8 cellular contexts compared by ENCODE assay signal in the genomic region with DNA sequence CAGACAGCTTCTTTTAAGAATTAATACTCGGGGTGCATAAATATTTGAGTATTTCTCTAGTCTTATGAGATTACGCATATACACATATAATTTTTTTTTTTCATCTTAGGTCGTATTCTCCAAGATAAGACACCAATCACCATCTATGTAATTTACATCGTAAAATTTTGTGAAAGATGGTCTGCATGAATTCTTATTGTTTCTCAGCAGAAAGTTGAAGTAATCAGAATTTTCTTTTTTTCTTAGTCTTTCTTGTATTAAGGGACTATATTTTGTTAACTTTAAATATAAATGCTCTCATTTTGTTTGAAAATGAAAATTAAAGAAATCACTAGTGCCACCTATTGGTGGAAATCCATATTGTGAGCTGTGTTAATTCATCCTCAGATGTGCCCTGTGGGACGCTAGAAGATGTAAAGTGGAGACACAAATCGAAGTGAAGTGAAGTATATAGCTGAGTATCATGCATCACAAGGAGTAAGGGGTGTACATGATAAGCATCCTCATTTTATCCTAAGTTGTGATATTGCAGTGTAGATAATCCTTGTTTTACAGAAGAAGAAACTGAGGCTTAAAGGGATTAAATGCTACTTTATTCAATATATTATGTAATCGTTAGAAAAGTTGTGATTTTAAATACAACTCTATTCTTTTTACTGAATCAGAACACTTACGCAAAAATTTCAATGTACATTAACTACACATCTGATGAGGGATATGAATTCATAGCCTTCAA.
DNase-seq lines count a peak whose midpoint lies in the region; ATAC-seq and TF ChIP-seq lines count a peak whose summit lies in the region.

No MANE protein-coding gene starts in this region.

- no peak overlapping the region for H3K27ac Mint-ChIP-seq in WTC11

- in situ Hi-C loops in G401 (cut with HindIII; ENCODE audit: low sequenced_read_pairs) = no loop called here

- H3K4me3 ChIP-seq in effector memory CD4-positive, alpha-beta T cell (ENCODE audit: insufficient read depth, low read depth, low read length, poor library complexity, severe bottlenecking) = no peak overlapping the region

- no peak overlapping the region for H3K4me3 Mint-ChIP-seq in WTC11

- peak; percentile 12 for DNase-seq in G401 (ENCODE audit: low spot score)
- peak; percentile 3 for DNase-seq in HuH-7.5 (ENCODE audit: low spot score)
- no peak for DNase-seq in WTC11 (ENCODE audit: low spot score)
- DNase-seq in kidney tubule cell (ENCODE audit: low spot score) = peak; percentile 37
- no peak for DNase-seq in effector memory CD4-positive, alpha-beta T cell
- no peak for DNase-seq in stimulated activated CD4-positive, alpha-beta T cell treated with anti-CD3 and anti-CD28 coated beads, Interleukin-4, amount 100 ng/mL, for 4 hours
- DNase-seq in NK-92 (lab: John Stamatoyannopoulos, UW; ENCODE audit: unreplicated experiment) = no peak

- no peaks in the 10 kb centered on the region for H3K36me3 ChIP-seq in effector memory CD4-positive, alpha-beta T cell (ENCODE audit: control insufficient read depth, insufficient read depth, low read length)

- no peak overlapping the region for H3K27ac ChIP-seq in effector memory CD4-positive, alpha-beta T cell (ENCODE audit: insufficient read depth, low read length, poor library complexity, severe bottlenecking)

- ATAC-seq in WTC11 = no peak
- ATAC-seq in HG02981 (IDR thresholded peaks at IDR 0.05; ENCODE audit: unreplicated experiment) = no peak

- POLR2A ChIA-PET in WTC11 (lab: Charles Lee) = no interaction called here

- H3K9me3 ChIP-seq in effector memory CD4-positive, alpha-beta T cell (ENCODE audit: control insufficient read depth, low read length) = no peaks in the 10 kb centered on the region

- no peaks in the 10 kb centered on the region for H3K27me3 ChIP-seq in effector memory CD4-positive, alpha-beta T cell (replicated peaks; ENCODE audit: control insufficient read depth, insufficient read depth, low read length, poor library complexity, severe bottlenecking)

- CTCF ChIA-PET in WTC11 (lab: Charles Lee) = interaction anchor here (0.6 to 1.0 kb wide), 3 partner anchors 15 to 162 kb away, joined by 3 to 4 read pairs (median 3); no protein-coding TSS in a partner anchor

- H3K4me1 ChIP-seq in effector memory CD4-positive, alpha-beta T cell (ENCODE audit: control insufficient read depth, insufficient read depth, low read length, poor library complexity, severe bottlenecking) = no peaks in the 10 kb centered on the region

- H3K9me3 Mint-ChIP-seq in WTC11 = peaks cover 43% of the 10 kb centered on the region

- peaks cover 4% of the 10 kb centered on the region; the same call in 1 of the 2 replicates for H3K27me3 Mint-ChIP-seq in WTC11 (ENCODE audit: low read depth)

- peak; percentile 18; the same call in 1 of the 2 replicates for TF ChIP-seq CTCF in WTC11 (IDR thresholded peaks at IDR 0.05)

- H3K36me3 Mint-ChIP-seq in WTC11 = peaks cover 33% of the 10 kb centered on the region

- no peaks in the 10 kb centered on the region for H3K4me1 Mint-ChIP-seq in WTC11

TF ChIP-seq in WTC11, 78 proteins besides CTCF, POLR2A, EP300 and RAD21:
- TF ChIP-seq, protein P1, sequence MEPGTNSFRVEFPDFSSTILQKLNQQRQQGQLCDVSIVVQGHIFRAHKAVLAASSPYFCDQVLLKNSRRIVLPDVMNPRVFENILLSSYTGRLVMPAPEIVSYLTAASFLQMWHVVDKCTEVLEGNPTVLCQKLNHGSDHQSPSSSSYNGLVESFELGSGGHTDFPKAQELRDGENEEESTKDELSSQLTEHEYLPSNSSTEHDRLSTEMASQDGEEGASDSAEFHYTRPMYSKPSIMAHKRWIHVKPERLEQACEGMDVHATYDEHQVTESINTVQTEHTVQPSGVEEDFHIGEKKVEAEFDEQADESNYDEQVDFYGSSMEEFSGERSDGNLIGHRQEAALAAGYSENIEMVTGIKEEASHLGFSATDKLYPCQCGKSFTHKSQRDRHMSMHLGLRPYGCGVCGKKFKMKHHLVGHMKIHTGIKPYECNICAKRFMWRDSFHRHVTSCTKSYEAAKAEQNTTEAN (CRISPR knock-in tag; IDR thresholded peaks at IDR 0.05) = no peak
- TF ChIP-seq ZBTB21 (CRISPR knock-in tag; IDR thresholded peaks at IDR 0.05; ENCODE audit: borderline replicate concordance) = no peak
- no peak for TF ChIP-seq ZNF138 (CRISPR knock-in tag; conservative IDR thresholded peaks at IDR 0.05)
- no peak for TF ChIP-seq TEAD1 (CRISPR knock-in tag; IDR thresholded peaks at IDR 0.05)
- TF ChIP-seq KAT7 (CRISPR knock-in tag; IDR thresholded peaks at IDR 0.05; ENCODE audit: borderline replicate concordance) = no peak
- no peak for TF ChIP-seq NFATC4 (CRISPR knock-in tag; IDR thresholded peaks at IDR 0.05)
- TF ChIP-seq, protein P2, sequence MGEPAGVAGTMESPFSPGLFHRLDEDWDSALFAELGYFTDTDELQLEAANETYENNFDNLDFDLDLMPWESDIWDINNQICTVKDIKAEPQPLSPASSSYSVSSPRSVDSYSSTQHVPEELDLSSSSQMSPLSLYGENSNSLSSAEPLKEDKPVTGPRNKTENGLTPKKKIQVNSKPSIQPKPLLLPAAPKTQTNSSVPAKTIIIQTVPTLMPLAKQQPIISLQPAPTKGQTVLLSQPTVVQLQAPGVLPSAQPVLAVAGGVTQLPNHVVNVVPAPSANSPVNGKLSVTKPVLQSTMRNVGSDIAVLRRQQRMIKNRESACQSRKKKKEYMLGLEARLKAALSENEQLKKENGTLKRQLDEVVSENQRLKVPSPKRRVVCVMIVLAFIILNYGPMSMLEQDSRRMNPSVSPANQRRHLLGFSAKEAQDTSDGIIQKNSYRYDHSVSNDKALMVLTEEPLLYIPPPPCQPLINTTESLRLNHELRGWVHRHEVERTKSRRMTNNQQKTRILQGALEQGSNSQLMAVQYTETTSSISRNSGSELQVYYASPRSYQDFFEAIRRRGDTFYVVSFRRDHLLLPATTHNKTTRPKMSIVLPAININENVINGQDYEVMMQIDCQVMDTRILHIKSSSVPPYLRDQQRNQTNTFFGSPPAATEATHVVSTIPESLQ (CRISPR knock-in tag; IDR thresholded peaks at IDR 0.05) = no peak
- TF ChIP-seq, protein P3, sequence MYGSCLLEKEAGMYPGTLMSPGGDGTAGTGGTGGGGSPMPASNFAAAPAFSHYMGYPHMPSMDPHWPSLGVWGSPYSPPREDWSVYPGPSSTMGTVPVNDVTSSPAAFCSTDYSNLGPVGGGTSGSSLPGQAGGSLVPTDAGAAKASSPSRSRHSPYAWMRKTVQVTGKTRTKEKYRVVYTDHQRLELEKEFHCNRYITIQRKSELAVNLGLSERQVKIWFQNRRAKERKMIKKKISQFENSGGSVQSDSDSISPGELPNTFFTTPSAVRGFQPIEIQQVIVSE (CRISPR knock-in tag; IDR thresholded peaks at IDR 0.05; ENCODE audit: borderline replicate concordance) = no peak
- TF ChIP-seq SMAD4 (CRISPR knock-in tag; IDR thresholded peaks at IDR 0.05) = no peak
- TF ChIP-seq, protein P4, sequence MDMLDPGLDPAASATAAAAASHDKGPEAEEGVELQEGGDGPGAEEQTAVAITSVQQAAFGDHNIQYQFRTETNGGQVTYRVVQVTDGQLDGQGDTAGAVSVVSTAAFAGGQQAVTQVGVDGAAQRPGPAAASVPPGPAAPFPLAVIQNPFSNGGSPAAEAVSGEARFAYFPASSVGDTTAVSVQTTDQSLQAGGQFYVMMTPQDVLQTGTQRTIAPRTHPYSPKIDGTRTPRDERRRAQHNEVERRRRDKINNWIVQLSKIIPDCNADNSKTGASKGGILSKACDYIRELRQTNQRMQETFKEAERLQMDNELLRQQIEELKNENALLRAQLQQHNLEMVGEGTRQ (CRISPR knock-in tag; IDR thresholded peaks at IDR 0.05) = no peak
- TF ChIP-seq, protein P5, sequence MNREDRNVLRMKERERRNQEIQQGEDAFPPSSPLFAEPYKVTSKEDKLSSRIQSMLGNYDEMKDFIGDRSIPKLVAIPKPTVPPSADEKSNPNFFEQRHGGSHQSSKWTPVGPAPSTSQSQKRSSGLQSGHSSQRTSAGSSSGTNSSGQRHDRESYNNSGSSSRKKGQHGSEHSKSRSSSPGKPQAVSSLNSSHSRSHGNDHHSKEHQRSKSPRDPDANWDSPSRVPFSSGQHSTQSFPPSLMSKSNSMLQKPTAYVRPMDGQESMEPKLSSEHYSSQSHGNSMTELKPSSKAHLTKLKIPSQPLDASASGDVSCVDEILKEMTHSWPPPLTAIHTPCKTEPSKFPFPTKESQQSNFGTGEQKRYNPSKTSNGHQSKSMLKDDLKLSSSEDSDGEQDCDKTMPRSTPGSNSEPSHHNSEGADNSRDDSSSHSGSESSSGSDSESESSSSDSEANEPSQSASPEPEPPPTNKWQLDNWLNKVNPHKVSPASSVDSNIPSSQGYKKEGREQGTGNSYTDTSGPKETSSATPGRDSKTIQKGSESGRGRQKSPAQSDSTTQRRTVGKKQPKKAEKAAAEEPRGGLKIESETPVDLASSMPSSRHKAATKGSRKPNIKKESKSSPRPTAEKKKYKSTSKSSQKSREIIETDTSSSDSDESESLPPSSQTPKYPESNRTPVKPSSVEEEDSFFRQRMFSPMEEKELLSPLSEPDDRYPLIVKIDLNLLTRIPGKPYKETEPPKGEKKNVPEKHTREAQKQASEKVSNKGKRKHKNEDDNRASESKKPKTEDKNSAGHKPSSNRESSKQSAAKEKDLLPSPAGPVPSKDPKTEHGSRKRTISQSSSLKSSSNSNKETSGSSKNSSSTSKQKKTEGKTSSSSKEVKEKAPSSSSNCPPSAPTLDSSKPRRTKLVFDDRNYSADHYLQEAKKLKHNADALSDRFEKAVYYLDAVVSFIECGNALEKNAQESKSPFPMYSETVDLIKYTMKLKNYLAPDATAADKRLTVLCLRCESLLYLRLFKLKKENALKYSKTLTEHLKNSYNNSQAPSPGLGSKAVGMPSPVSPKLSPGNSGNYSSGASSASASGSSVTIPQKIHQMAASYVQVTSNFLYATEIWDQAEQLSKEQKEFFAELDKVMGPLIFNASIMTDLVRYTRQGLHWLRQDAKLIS (CRISPR knock-in tag; IDR thresholded peaks at IDR 0.05; ENCODE audit: borderline replicate concordance) = no peak
- no peak for TF ChIP-seq ZNF317 (CRISPR knock-in tag; IDR thresholded peaks at IDR 0.05; ENCODE audit: borderline replicate concordance, low read depth)
- TF ChIP-seq, protein P6, sequence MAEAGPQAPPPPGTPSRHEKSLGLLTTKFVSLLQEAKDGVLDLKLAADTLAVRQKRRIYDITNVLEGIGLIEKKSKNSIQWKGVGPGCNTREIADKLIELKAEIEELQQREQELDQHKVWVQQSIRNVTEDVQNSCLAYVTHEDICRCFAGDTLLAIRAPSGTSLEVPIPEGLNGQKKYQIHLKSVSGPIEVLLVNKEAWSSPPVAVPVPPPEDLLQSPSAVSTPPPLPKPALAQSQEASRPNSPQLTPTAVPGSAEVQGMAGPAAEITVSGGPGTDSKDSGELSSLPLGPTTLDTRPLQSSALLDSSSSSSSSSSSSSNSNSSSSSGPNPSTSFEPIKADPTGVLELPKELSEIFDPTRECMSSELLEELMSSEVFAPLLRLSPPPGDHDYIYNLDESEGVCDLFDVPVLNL (CRISPR knock-in tag; IDR thresholded peaks at IDR 0.05; ENCODE audit: borderline replicate concordance, low read depth) = no peak
- TF ChIP-seq OVOL2 (CRISPR knock-in tag; IDR thresholded peaks at IDR 0.05; ENCODE audit: borderline replicate concordance) = no peak
- TF ChIP-seq ZNF232 (CRISPR knock-in tag; IDR thresholded peaks at IDR 0.05) = no peak
TF ChIP-seq in WTC11: peak in this region for 0.

Comparison
In these comparisons a context has a peak if more than half of its experiments do, and no peak if none do; other contexts are left out.
1. DNase-seq: peak in G401 (single experiment), HuH-7.5 (single experiment) and kidney tubule cell (single experiment); none in WTC11 (single experiment), effector memory CD4-positive, alpha-beta T cell (0 of 3), stimulated activated CD4-positive, alpha-beta T cell treated with anti-CD3 and anti-CD28 coated beads, Interleukin-4, amount 100 ng/mL, for 4 hours (0 of 2) and NK-92 (single experiment).